11 cellular contexts compared by ENCODE assay signal in genomic region chr6:159959165-159959975, GRCh38. TPM values are rescaled to one million over a fixed set of nuclear protein-coding genes. Genes with fewer than 3 reads are reported as not detected.
A peak's percentile ranks its signal among the peaks of the same experiment; 100 is the strongest.
DNase-seq lines count a peak whose midpoint lies in the region; ATAC-seq, FAIRE-seq and TF ChIP-seq lines count a peak whose summit lies in the region.
"Had no signal": no experiment of that assay in that cellular context is flagged by ENCODE, and none has a peak within 500 bp of the region (broad histone marks: within the 10 kb centered on the region; RNA-seq: fewer than 3 reads in every experiment).

No MANE protein-coding gene starts in this region.

- DNase-seq in heart left ventricle (no peak), Right ventricle myocardium inferior (ENCODE audit: missing footprints) (no peak), NAMALWA (ENCODE audit: low spot score) (peak; percentile 31), HepG2 (ENCODE audit: low spot score) (no peak), vagina (ENCODE audit: extremely low spot score in 2 of 2) (peak in 1 of 2 donors; percentile 77), NCI-H2196 treated with DMSO at 0.1 percent for 48 hours (lab: John Stamatoyannopoulos, UW; ENCODE audit: unreplicated experiment) (no peak)
- DNase-seq: ACHN; activated CD4-positive, CD25-positive, alpha-beta regulatory T cell; left colon had no signal

- no peaks in the 10 kb centered on the region for H4K20me1 ChIP-seq in HepG2 (ENCODE audit: insufficient read depth, low read length)

- WGBS in heart left ventricle, 4 donors: 84 to 88% (median 87%) methylated on average over 6 of the region's 6 CpGs
- 35% methylated on average over 6 of the region's 6 CpGs for WGBS in HepG2 (ENCODE audit: low lambda C conversion rate)

- H3K79me2 ChIP-seq in HepG2 (ENCODE audit: insufficient read depth, low read length): no peaks in the 10 kb centered on the region

- H2AFZ ChIP-seq in HepG2 (ENCODE audit: low read length): no peak overlapping the region

- H3K27me3 Mint-ChIP-seq in activated T-helper 17 cell treated with anti-CD3 and anti-CD28 coated beads, Interleukin-2, amount 50 U/mL, for 72 hours: no peaks in the 10 kb centered on the region

- intact Hi-C loops in heart left ventricle (cut with DNase I): no loop called here
- intact Hi-C loops in Right ventricle myocardium inferior (cut with DNase I): no loop called here
- intact Hi-C loops in HepG2 (cut with micrococcal nuclease; ENCODE audit: unreplicated experiment): no loop called here
- intact Hi-C loops in vagina (cut with DNase I): no loop called here

- no peak overlapping the region for H3K4me3 Mint-ChIP-seq in activated T-helper 17 cell treated with anti-CD3 and anti-CD28 coated beads, Interleukin-2, amount 50 U/mL, for 72 hours

- TF ChIP-seq EP300 in HepG2 (IDR thresholded peaks at IDR 0.05; ENCODE audit: low read depth in 2 of 2, low read length in 2 of 2): no peak
- TF ChIP-seq EP300 in HepG2 (CRISPR knock-in tag; IDR thresholded peaks at IDR 0.05; ENCODE audit: borderline replicate concordance): no peak

- H3K36me3 ChIP-seq in heart left ventricle: no peaks in the 10 kb centered on the region
- H3K36me3 ChIP-seq in HepG2 (replicated peaks in 1 of 2; ENCODE audit: control insufficient read depth in 1 of 2, insufficient read depth in 2 of 2, low read length in 2 of 2): no peaks in the 10 kb centered on the region
- H3K36me3 ChIP-seq in vagina: no peaks in the 10 kb centered on the region

- H3K9ac ChIP-seq in HepG2 (ENCODE audit: insufficient read depth, low read depth, low read length): no peak overlapping the region

- no peak for FAIRE-seq in HepG2 (lab: Jason Lieb, UNC)

- H3K4me2 ChIP-seq in HepG2 (ENCODE audit: low read depth, low read length): no peak overlapping the region

- no peaks in the 10 kb centered on the region for H3K9me3 Mint-ChIP-seq in activated T-helper 17 cell treated with anti-CD3 and anti-CD28 coated beads, Interleukin-2, amount 50 U/mL, for 72 hours

- no peak overlapping the region for H3K27ac Mint-ChIP-seq in activated T-helper 17 cell treated with anti-CD3 and anti-CD28 coated beads, Interleukin-2, amount 50 U/mL, for 72 hours

- H3K4me1 ChIP-seq in heart left ventricle: peaks cover 0 to 47% (median 9%) of the 10 kb centered on the region in 12 donors
- peaks cover 8% of the 10 kb centered on the region; the same call in 1 of the 2 replicates for H3K4me1 ChIP-seq in HepG2 (ENCODE audit: insufficient read depth, low read length)
- H3K4me1 ChIP-seq in vagina: peaks cover 7% of the 10 kb centered on the region

- CTCF ChIA-PET in HepG2 (lab: Yijun Ruan, JAX; ENCODE audit: low intra/inter-chr PET ratio, low total read pairs): no interaction called here

- H3K9me3 ChIP-seq in heart left ventricle (no peaks in the 10 kb centered on the region), HepG2 (ENCODE audit: low read length) (no peaks in the 10 kb centered on the region), vagina (no peaks in the 10 kb centered on the region)

- H3K27ac ChIP-seq in heart left ventricle: peak overlapping the region in 11 of 12 donors; percentile 18 to 92 (median 66)
- H3K27ac ChIP-seq in HepG2 (ENCODE audit: extremely low read length, insufficient read depth, low read length): no peak overlapping the region
- peak overlapping the region; percentile 28 for H3K27ac ChIP-seq in vagina

- BruUV-seq in HepG2 (replicated peaks; lab: Mats Ljungman, UMichigan): no TSS peak

- TF ChIP-seq POLR2A in heart left ventricle (IDR thresholded peaks at IDR 0.05): no peak
- TF ChIP-seq POLR2A in HepG2 (IDR thresholded peaks at IDR 0.05; ENCODE audit: insufficient read depth in 1 of 2, low read depth in 2 of 2, low read length in 2 of 2): no peak
- TF ChIP-seq POLR2A in vagina (IDR thresholded peaks at IDR 0.05): no peak

- POLR2A ChIA-PET in HepG2 (lab: Yijun Ruan, JAX): no interaction called here

- no peak overlapping the region for H3K4me3 ChIP-seq in heart left ventricle
- no peak overlapping the region for H3K4me3 ChIP-seq in HepG2 (replicated peaks in 1 of 3; ENCODE audit: insufficient read depth in 1 of 3, low read depth in 2 of 3, low read length in 3 of 3)
- no peak overlapping the region for H3K4me3 ChIP-seq in vagina

- ATAC-seq in heart left ventricle (peak in 3 of 4 donors; percentile 31 to 70 (median 39)), Right ventricle myocardium inferior (no peak), HepG2 (no peak), GM21381 (IDR thresholded peaks at IDR 0.05; ENCODE audit: unreplicated experiment) (no peak)
- no peak for ATAC-seq in activated T-helper 17 cell treated with anti-CD3 and anti-CD28 coated beads, Interleukin-2, amount 50 U/mL, for 72 hours (replicated peaks)
- ATAC-seq: left colon had no signal

- in situ Hi-C loops in HepG2 (cut with HindIII; ENCODE audit: extremely low pct_ligation_motif_present, low pct_unique_long_range_greater_than_20kb): no loop called here

- H3K4me1 Mint-ChIP-seq in activated T-helper 17 cell treated with anti-CD3 and anti-CD28 coated beads, Interleukin-2, amount 50 U/mL, for 72 hours: peaks cover 6% of the 10 kb centered on the region

- no peaks in the 10 kb centered on the region for H3K27me3 ChIP-seq in heart left ventricle
- H3K27me3 ChIP-seq in HepG2 (ENCODE audit: control insufficient read depth in 1 of 2, insufficient read depth in 2 of 2, low read length in 2 of 2): peaks cover 3 to 30% of the 10 kb centered on the region in 2 experiments; a peak in 4 of 5 replicates
- no peaks in the 10 kb centered on the region for H3K27me3 ChIP-seq in vagina

- no peak for TF ChIP-seq CTCF in heart left ventricle (IDR thresholded peaks at IDR 0.05)
- no peak for TF ChIP-seq CTCF in HepG2 (CRISPR knock-in tag; IDR thresholded peaks at IDR 0.05)
- TF ChIP-seq CTCF in vagina (IDR thresholded peaks at IDR 0.05): no peak

- no peaks in the 10 kb centered on the region for H3K36me3 Mint-ChIP-seq in activated T-helper 17 cell treated with anti-CD3 and anti-CD28 coated beads, Interleukin-2, amount 50 U/mL, for 72 hours (ENCODE audit: low read depth)

- no peak for TF ChIP-seq RAD21 in HepG2 (CRISPR knock-in tag; IDR thresholded peaks at IDR 0.05)

TF ChIP-seq in HepG2, 621 proteins besides CTCF, POLR2A, EP300 and RAD21:
- TF ChIP-seq MNT (IDR thresholded peaks at IDR 0.05) (peak; percentile 78), MAFF (IDR thresholded peaks at IDR 0.05; ENCODE audit: low read depth, low read length) (no peak)
TF ChIP-seq in HepG2: peak in this region for 1.

RNA-seq across cellular contexts. Expression of gene IGF2R, which starts 9.5 kb away (rescaled TPM):
- total RNA-seq in heart left ventricle (100 to 1,000 TPM in 2 of 9 donors, 10 to 100 TPM in 7; 49.3 to 111 (median 74.0) TPM), Right ventricle myocardium inferior (63.1 TPM), HepG2 (2016; rRNA removed; fragmentation: Illumina TruSeq; extraction: Trizol) (44.8 and 70.0 TPM in 2 replicates), vagina (73.4 TPM)
- polyA plus RNA-seq in heart left ventricle (10 to 100 TPM; 15.4 to 38.0 TPM), HepG2 (2011; rRNA removed) (38.3 and 54.8 TPM in 2 replicates)
- total RNA-seq in HepG2 (2016; cell fraction: cytosol; rRNA removed; fragmentation: Illumina TruSeq; extraction: Trizol; ENCODE audit: low read depth): 11.8 and 13.5 TPM in 2 replicates
- 36.8 and 73.6 TPM in 2 replicates for total RNA-seq in HepG2 (2016; cell fraction: insoluble cytoplasmic fraction; rRNA removed; fragmentation: Illumina TruSeq; extraction: Trizol)
- total RNA-seq in HepG2 (2016; cell fraction: membrane; rRNA removed; fragmentation: Illumina TruSeq; extraction: Trizol): 11.5 and 15.2 TPM in 2 replicates
- total RNA-seq in HepG2 (2016; cell fraction: nucleus; rRNA removed; fragmentation: Illumina TruSeq; extraction: Trizol): 129 and 155 TPM in 2 replicates
- 32.3 and 42.3 TPM in 2 replicates for polyA plus RNA-seq in HepG2 (2011; cell fraction: cytosol; rRNA removed)
- 77.8 and 83.2 TPM in 2 replicates for polyA plus RNA-seq in HepG2 (2011; cell fraction: nucleus; rRNA removed)
- polyA plus RNA-seq in HepG2 (2012): 98.1 and 112 TPM in 2 replicates
- polyA plus RNA-seq in HepG2 (2016; cell fraction: cytosol; fragmentation: Illumina TruSeq; extraction: Trizol; ENCODE audit: low read depth): 1.3 and 1.8 TPM in 2 replicates
- polyA plus RNA-seq in HepG2 (2016; cell fraction: insoluble cytoplasmic fraction; fragmentation: Illumina TruSeq; extraction: Trizol; ENCODE audit: low read depth): 22.6 and 26.7 TPM in 2 replicates
- 1.8 and 3.1 TPM in 2 replicates for polyA plus RNA-seq in HepG2 (2016; cell fraction: membrane; fragmentation: Illumina TruSeq; extraction: Trizol; ENCODE audit: low read depth)
- 85.6 and 90.1 TPM in 2 replicates for polyA plus RNA-seq in HepG2 (2016; cell fraction: nucleus; fragmentation: Illumina TruSeq; extraction: Trizol; ENCODE audit: insufficient read depth, low read depth)
- 33.0 and 141 TPM in 2 replicates for polyA minus RNA-seq in HepG2 (2011; rRNA and poly(A)+ RNA removed; ENCODE audit: low replicate concordance)
- polyA minus RNA-seq in HepG2 (2011; cell fraction: cytosol; rRNA and poly(A)+ RNA removed): 119 and 184 TPM in 2 replicates
- 265 and 283 TPM in 2 replicates for polyA minus RNA-seq in HepG2 (2011; cell fraction: nucleus; rRNA and poly(A)+ RNA removed)
- total RNA-seq in activated T-helper 17 cell treated with anti-CD3 and anti-CD28 coated beads, Interleukin-2, amount 50 U/mL, for 72 hours: 10 to 100 TPM; 68.2 to 82.2 TPM

Comparison
In these comparisons a context has a peak if more than half of its experiments do, and no peak if none do; other contexts are left out.
1. ATAC-seq: peak in heart left ventricle (3 of 4); none in Right ventricle myocardium inferior (single experiment), HepG2 (single experiment), activated T-helper 17 cell treated with anti-CD3 and anti-CD28 coated beads, Interleukin-2, amount 50 U/mL, for 72 hours (single experiment) and GM21381 (single experiment).